In the genomic region with DNA sequence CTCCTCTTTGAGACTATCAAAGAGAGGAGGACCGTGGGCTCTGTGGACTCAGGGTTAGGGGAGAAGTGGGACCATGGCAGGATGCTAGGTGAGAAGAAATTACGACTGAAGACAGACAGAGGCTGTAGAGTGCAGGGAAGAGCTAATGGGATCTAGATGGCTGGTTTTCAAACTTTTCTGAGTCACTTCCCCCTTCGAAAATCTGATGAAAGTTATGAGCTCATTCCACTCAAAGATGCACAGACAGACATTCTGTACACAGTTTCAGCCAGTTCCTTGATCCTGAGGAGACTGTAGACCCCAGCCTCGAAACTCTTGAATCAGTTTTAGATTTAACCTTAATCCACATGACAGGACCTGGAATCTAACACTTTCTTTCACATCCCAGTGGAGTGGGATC, we compare ENCODE assay signal across 12 cellular contexts. TPM values are rescaled to one million over a fixed set of nuclear protein-coding genes. Genes with fewer than 3 reads are reported as not detected.
A peak's percentile ranks its signal among the peaks of the same experiment; 100 is the strongest.
DNase-seq lines count a peak whose midpoint lies in the region; ATAC-seq and FAIRE-seq lines count a peak whose summit lies in the region.
"Had no signal": no experiment of that assay in that cellular context is flagged by ENCODE, and none has a peak within 500 bp of the region (broad histone marks: within the 10 kb centered on the region; RNA-seq: fewer than 3 reads in every experiment).

No MANE protein-coding gene starts in this region.

- H3K36me3 Mint-ChIP-seq in activated naive CD8-positive, alpha-beta T cell: no peaks in the 10 kb centered on the region
- no peaks in the 10 kb centered on the region for H3K36me3 Mint-ChIP-seq in activated naive CD8-positive, alpha-beta T cell treated with anti-CD3 and anti-CD28 coated beads for 36 hours

- FAIRE-seq in urothelium cell line (lab: Jason Lieb, UNC): no peak

- H3K4me1 Mint-ChIP-seq in activated naive CD8-positive, alpha-beta T cell (ENCODE audit: low read depth): peaks cover 49% of the 10 kb centered on the region
- peaks cover 22% of the 10 kb centered on the region for H3K4me1 Mint-ChIP-seq in activated naive CD8-positive, alpha-beta T cell treated with anti-CD3 and anti-CD28 coated beads for 36 hours

- peak overlapping the region; percentile 75 for H3K27ac Mint-ChIP-seq in activated naive CD8-positive, alpha-beta T cell
- no peak overlapping the region for H3K27ac Mint-ChIP-seq in activated naive CD8-positive, alpha-beta T cell treated with anti-CD3 and anti-CD28 coated beads for 36 hours

- no peak overlapping the region for H3K4me3 Mint-ChIP-seq in activated naive CD8-positive, alpha-beta T cell
- H3K4me3 Mint-ChIP-seq in activated naive CD8-positive, alpha-beta T cell treated with anti-CD3 and anti-CD28 coated beads for 36 hours: no peak overlapping the region

- DNase-seq in activated naive CD8-positive, alpha-beta T cell treated with anti-CD3 and anti-CD28 coated beads for 36 hours: no peak
- DNase-seq in SKM-1 (lab: John Stamatoyannopoulos, UW; ENCODE audit: unreplicated experiment): peak; percentile 13
- peak; percentile 26 for DNase-seq in dedifferentiated amniotic fluid mesenchymal stem cell (ENCODE audit: extremely low spot score)
- peak; percentile 42 for DNase-seq in urothelium cell line (ENCODE audit: low spot score)
- DNase-seq in cerebellum (ENCODE audit: low spot score): no peak
- DNase-seq: amygdala, BE2C, uterus, WERI-Rb-1 had no signal

- H3K27me3 Mint-ChIP-seq in activated naive CD8-positive, alpha-beta T cell: no peaks in the 10 kb centered on the region
- no peaks in the 10 kb centered on the region for H3K27me3 Mint-ChIP-seq in activated naive CD8-positive, alpha-beta T cell treated with anti-CD3 and anti-CD28 coated beads for 36 hours

- ATAC-seq in GM18868 (IDR thresholded peaks at IDR 0.05; ENCODE audit: unreplicated experiment) (no peak), HG02884 (IDR thresholded peaks at IDR 0.05; ENCODE audit: unreplicated experiment) (no peak)

- no peaks in the 10 kb centered on the region for H3K9me3 Mint-ChIP-seq in activated naive CD8-positive, alpha-beta T cell (ENCODE audit: low read depth)
- no peaks in the 10 kb centered on the region for H3K9me3 Mint-ChIP-seq in activated naive CD8-positive, alpha-beta T cell treated with anti-CD3 and anti-CD28 coated beads for 36 hours

RNA-seq across cellular contexts. Expression of a gene that starts 40.7 kb away (rescaled TPM):
- total RNA-seq in activated naive CD8-positive, alpha-beta T cell treated with anti-CD3 and anti-CD28 coated beads for 36 hours: 1 to 10 TPM; 1.2 TPM
- total RNA-seq in cerebellum: 17.7 TPM

Comparison
In these comparisons a context has a peak if more than half of its experiments do, and no peak if none do; other contexts are left out.
1. DNase-seq: peak in SKM-1 (single experiment), dedifferentiated amniotic fluid mesenchymal stem cell (single experiment) and urothelium cell line (single experiment); none in activated naive CD8-positive, alpha-beta T cell treated with anti-CD3 and anti-CD28 coated beads for 36 hours (single experiment) and cerebellum (single experiment).